Comparison of ENCODE assay signal across 1 cellular context in the genomic region with DNA sequence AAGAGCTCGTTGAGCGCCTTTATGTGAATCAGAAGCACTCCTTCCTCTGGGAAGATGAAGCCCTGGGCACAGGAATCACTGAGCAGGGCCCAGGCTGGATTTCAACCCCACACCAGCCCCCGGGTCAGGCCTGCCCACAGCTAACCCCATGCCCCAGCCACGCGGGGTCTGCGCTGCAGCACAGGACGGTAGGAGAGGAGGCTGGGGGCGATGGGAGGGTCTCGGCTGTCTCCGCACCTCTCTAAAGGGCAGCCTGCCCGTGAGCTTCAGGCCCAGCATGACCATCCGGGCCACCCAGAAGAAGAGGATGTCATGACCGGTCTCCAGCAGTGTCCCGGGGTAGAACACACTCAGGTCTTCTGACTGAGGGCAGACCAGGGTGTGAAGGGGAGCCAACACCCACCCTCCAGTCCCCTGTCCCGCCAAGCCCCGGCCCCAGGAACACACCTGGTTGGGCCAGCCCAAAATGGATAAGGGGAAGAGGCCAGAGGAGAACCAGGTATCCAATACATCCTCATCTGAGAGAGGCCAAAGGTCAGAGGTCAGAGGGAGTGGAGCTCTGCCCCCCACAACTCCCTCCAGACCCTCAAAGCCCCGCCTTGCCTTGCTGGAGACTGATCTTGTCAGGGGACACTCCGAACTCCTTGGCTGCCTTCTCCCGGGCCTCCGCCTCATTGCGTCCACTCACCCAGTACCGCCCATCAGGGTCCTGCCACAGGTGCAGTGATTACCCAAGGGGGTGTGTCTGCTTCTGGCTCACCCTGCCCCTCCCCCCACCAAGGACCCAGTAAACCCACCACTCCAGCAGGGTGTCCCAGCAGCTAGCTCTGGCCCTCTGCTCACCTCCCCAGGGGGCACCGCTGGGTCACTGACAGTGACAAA.
TF ChIP-seq lines count a peak whose summit lies in the region.

No MANE protein-coding gene starts in this region.

TF ChIP-seq in HepG2, 621 proteins besides CTCF, POLR2A, EP300 and RAD21 (continued from another document):
- TF ChIP-seq, protein P1, sequence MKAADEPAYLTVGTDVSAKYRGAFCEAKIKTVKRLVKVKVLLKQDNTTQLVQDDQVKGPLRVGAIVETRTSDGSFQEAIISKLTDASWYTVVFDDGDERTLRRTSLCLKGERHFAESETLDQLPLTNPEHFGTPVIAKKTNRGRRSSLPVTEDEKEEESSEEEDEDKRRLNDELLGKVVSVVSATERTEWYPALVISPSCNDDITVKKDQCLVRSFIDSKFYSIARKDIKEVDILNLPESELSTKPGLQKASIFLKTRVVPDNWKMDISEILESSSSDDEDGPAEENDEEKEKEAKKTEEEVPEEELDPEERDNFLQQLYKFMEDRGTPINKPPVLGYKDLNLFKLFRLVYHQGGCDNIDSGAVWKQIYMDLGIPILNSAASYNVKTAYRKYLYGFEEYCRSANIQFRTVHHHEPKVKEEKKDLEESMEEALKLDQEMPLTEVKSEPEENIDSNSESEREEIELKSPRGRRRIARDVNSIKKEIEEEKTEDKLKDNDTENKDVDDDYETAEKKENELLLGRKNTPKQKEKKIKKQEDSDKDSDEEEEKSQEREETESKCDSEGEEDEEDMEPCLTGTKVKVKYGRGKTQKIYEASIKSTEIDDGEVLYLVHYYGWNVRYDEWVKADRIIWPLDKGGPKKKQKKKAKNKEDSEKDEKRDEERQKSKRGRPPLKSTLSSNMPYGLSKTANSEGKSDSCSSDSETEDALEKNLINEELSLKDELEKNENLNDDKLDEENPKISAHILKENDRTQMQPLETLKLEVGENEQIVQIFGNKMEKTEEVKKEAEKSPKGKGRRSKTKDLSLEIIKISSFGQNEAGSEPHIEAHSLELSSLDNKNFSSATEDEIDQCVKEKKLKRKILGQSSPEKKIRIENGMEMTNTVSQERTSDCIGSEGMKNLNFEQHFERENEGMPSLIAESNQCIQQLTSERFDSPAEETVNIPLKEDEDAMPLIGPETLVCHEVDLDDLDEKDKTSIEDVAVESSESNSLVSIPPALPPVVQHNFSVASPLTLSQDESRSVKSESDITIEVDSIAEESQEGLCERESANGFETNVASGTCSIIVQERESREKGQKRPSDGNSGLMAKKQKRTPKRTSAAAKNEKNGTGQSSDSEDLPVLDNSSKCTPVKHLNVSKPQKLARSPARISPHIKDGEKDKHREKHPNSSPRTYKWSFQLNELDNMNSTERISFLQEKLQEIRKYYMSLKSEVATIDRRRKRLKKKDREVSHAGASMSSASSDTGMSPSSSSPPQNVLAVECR (CRISPR knock-in tag; IDR thresholded peaks at IDR 0.05; ENCODE audit: borderline replicate concordance), result 0 out of 2 replicates have a peak, but pooled peaks have one; percentile 10
- no peak for TF ChIP-seq FOSL2 (CRISPR knock-in tag; IDR thresholded peaks at IDR 0.05)
- no peak for TF ChIP-seq ZNF709 (CRISPR knock-in tag; IDR thresholded peaks at IDR 0.05)
- TF ChIP-seq NR3C1 (CRISPR knock-in tag; IDR thresholded peaks at IDR 0.05), result no peak
